In the genomic region with DNA sequence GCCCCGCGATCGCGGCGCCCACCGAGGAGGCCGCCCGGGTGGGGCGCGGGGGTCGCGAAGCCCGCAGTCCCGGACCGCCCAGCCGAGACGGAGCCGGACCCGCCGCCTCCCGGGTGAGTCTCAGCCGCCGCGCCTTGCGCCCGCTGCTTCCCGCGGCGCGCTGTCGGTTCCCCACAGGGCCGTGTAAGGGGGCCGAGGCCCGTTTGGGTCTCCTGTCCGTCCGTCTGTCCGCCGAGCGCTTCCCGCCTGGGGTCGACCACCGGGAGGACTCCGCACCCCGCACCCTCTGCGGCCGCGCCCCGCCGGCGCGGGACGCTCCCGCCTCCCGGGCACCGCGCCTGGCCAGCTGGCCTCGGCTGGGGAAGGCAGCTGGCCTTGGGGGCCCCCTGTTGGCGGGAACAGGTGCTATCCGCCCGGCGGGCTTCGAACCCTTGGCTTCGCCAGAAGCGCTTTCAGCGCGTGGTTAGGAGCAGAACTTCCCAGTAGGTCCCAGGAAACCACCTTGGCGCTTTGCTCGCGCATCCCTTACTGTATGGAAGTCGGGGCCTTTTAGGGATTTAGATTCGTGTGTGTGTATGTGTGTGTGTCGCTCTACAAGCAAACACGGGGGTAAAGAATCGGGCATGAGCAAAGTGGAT, we compare ENCODE assay signal across 8 cellular contexts. TPM values are rescaled to one million over a fixed set of nuclear protein-coding genes. Genes with fewer than 3 reads are reported as not detected.
DNase-seq lines count a peak whose midpoint lies in the region; ATAC-seq and TF ChIP-seq lines count a peak whose summit lies in the region.

No MANE protein-coding gene starts in this region.

- peaks cover 19% of the 10 kb centered on the region for H3K4me1 ChIP-seq in neural progenitor cell

- ATAC-seq in HG03139 (IDR thresholded peaks at IDR 0.05; ENCODE audit: unreplicated experiment) (no peak), GM21390 (IDR thresholded peaks at IDR 0.05; ENCODE audit: unreplicated experiment) (no peak)

- H3K9me3 Mint-ChIP-seq in activated T-helper 1 cell treated with anti-CD3 and anti-CD28 coated beads, Interleukin-12 subunit alpha, Interleukin-12 subunit beta, Interleukin-2, Interleukin-4 antibody, amounts not matched to agents 30 ng/mL and 10 ng/mL and 1 ng/mL, durations not matched to agents 14 hours and 24 hours and 36 hours = no peaks in the 10 kb centered on the region
- H3K9me3 Mint-ChIP-seq in neural progenitor cell = no peaks in the 10 kb centered on the region

- intact Hi-C loops in activated T-helper 1 cell treated with anti-CD3 and anti-CD28 coated beads, Interleukin-12 subunit alpha, Interleukin-12 subunit beta, Interleukin-2, Interleukin-4 antibody, amounts not matched to agents 30 ng/mL and 10 ng/mL and 1 ng/mL, durations not matched to agents 14 hours and 24 hours and 36 hours (cut with micrococcal nuclease) = loop anchor here (2.0 kb wide), 1 partner anchor 25 kb away; no protein-coding TSS in a partner anchor

- H3K27me3 Mint-ChIP-seq in activated T-helper 1 cell treated with anti-CD3 and anti-CD28 coated beads, Interleukin-12 subunit alpha, Interleukin-12 subunit beta, Interleukin-2, Interleukin-4 antibody, amounts not matched to agents 30 ng/mL and 10 ng/mL and 1 ng/mL, durations not matched to agents 14 hours and 24 hours and 36 hours (ENCODE audit: insufficient read depth) = peaks cover 40% of the 10 kb centered on the region
- H3K27me3 Mint-ChIP-seq in neural progenitor cell (ENCODE audit: insufficient read depth, low read depth) = peaks cover 22% of the 10 kb centered on the region

- H3K27ac ChIP-seq in neural progenitor cell = no peak overlapping the region

- H3K4me3 ChIP-seq in neural progenitor cell = peak overlapping the region; percentile 86

- DNase-seq in SHP77 (lab: John Stamatoyannopoulos, UW) (peak; percentile 34 to 43), SHP77 treated with DMSO at 0.1 percent for 48 hours (lab: John Stamatoyannopoulos, UW) (no peak), NCI-H1105 (lab: John Stamatoyannopoulos, UW) (peak; percentile 43), globus pallidus (ENCODE audit: low spot score) (peak; percentile 21), neural progenitor cell (ENCODE audit: low spot score) (peak; percentile 88)
- peak; percentile 9 for DNase-seq in activated T-helper 1 cell treated with anti-CD3 and anti-CD28 coated beads, Interleukin-12 subunit alpha, Interleukin-12 subunit beta, Interleukin-2, Interleukin-4 antibody, amounts not matched to agents 30 ng/mL and 10 ng/mL and 1 ng/mL, durations not matched to agents 14 hours and 24 hours and 36 hours (ENCODE audit: low spot score)

- H3K4me1 Mint-ChIP-seq in activated T-helper 1 cell treated with anti-CD3 and anti-CD28 coated beads, Interleukin-12 subunit alpha, Interleukin-12 subunit beta, Interleukin-2, Interleukin-4 antibody, amounts not matched to agents 30 ng/mL and 10 ng/mL and 1 ng/mL, durations not matched to agents 14 hours and 24 hours and 36 hours (ENCODE audit: low read depth) = peaks cover 24% of the 10 kb centered on the region
- H3K4me1 Mint-ChIP-seq in neural progenitor cell = peaks cover 48% of the 10 kb centered on the region

- H3F3A ChIP-seq in neural progenitor cell (ENCODE audit: low read depth) = peaks cover 15% of the 10 kb centered on the region

- peak; percentile 74 for TF ChIP-seq CTCF in neural progenitor cell (IDR thresholded peaks at IDR 0.05)

- peak overlapping the region; percentile 89 for H2AFZ ChIP-seq in neural progenitor cell (replicated peaks)

- H3K4me3 Mint-ChIP-seq in activated T-helper 1 cell treated with anti-CD3 and anti-CD28 coated beads, Interleukin-12 subunit alpha, Interleukin-12 subunit beta, Interleukin-2, Interleukin-4 antibody, amounts not matched to agents 30 ng/mL and 10 ng/mL and 1 ng/mL, durations not matched to agents 14 hours and 24 hours and 36 hours = peak overlapping the region; percentile 29
- peak overlapping the region; percentile 89 for H3K4me3 Mint-ChIP-seq in neural progenitor cell

- H3K9ac ChIP-seq in neural progenitor cell = no peak overlapping the region

- H3K36me3 Mint-ChIP-seq in activated T-helper 1 cell treated with anti-CD3 and anti-CD28 coated beads, Interleukin-12 subunit alpha, Interleukin-12 subunit beta, Interleukin-2, Interleukin-4 antibody, amounts not matched to agents 30 ng/mL and 10 ng/mL and 1 ng/mL, durations not matched to agents 14 hours and 24 hours and 36 hours (ENCODE audit: low read depth) = peaks cover 3% of the 10 kb centered on the region
- peaks cover 4% of the 10 kb centered on the region for H3K36me3 Mint-ChIP-seq in neural progenitor cell

- no peaks in the 10 kb centered on the region for H3K79me2 ChIP-seq in neural progenitor cell (ENCODE audit: low read depth)

- H3K9me3 ChIP-seq in neural progenitor cell (ENCODE audit: low read depth) = no peaks in the 10 kb centered on the region

- H3K4me2 ChIP-seq in neural progenitor cell = peak overlapping the region; percentile 84

- no peaks in the 10 kb centered on the region for H3K36me3 ChIP-seq in neural progenitor cell

- peaks cover 33% of the 10 kb centered on the region for H4K20me1 ChIP-seq in neural progenitor cell (ENCODE audit: low read depth)

- H3K27me3 ChIP-seq in neural progenitor cell = peaks cover 66% of the 10 kb centered on the region

- no peak overlapping the region for H3K27ac Mint-ChIP-seq in activated T-helper 1 cell treated with anti-CD3 and anti-CD28 coated beads, Interleukin-12 subunit alpha, Interleukin-12 subunit beta, Interleukin-2, Interleukin-4 antibody, amounts not matched to agents 30 ng/mL and 10 ng/mL and 1 ng/mL, durations not matched to agents 14 hours and 24 hours and 36 hours
- H3K27ac Mint-ChIP-seq in neural progenitor cell = peak overlapping the region; percentile 3

RNA-seq across cellular contexts. Expression of a gene that starts 0.4 kb away (rescaled TPM):
- 0.21 TPM in 1 of 2 replicates, not detected in the other for total RNA-seq in activated T-helper 1 cell treated with anti-CD3 and anti-CD28 coated beads, Interleukin-12 subunit alpha, Interleukin-12 subunit beta, Interleukin-2, Interleukin-4 antibody, amounts not matched to agents 30 ng/mL and 10 ng/mL and 1 ng/mL, durations not matched to agents 14 hours and 24 hours and 36 hours
- 5.2 and 6.2 TPM in 2 replicates for total RNA-seq in neural progenitor cell (ENCODE audit: low replicate concordance)
